In genomic region chr7:22647451-22648257, GRCh38 we compare ENCODE assay signal across 3 cellular contexts.
TF ChIP-seq lines count a peak whose summit lies in the region.

No MANE protein-coding gene starts in this region.

TF ChIP-seq in IMR-90, 13 proteins besides CTCF, POLR2A, EP300 and RAD21:
- TF ChIP-seq CHD1 (IDR thresholded peaks at IDR 0.05; ENCODE audit: low read depth, low read length) (peak; percentile 66; the same call in 1 of the 2 replicates), SMC3 (IDR thresholded peaks at IDR 0.05; ENCODE audit: low read depth, low read length) (no peak; the same call in 1 of the 2 replicates), MAFK (IDR thresholded peaks at IDR 0.05; ENCODE audit: low read depth, low read length) (no peak; the same call in 1 of the 2 replicates), RFX5 (IDR thresholded peaks at IDR 0.05; ENCODE audit: low read depth, low read length) (no peak), BHLHE40 (IDR thresholded peaks at IDR 0.05; ENCODE audit: low read depth, low read length) (peak; percentile 70; the same call in 1 of the 2 replicates), FOS (IDR thresholded peaks at IDR 0.05; ENCODE audit: low read depth, low read length) (peak; percentile 95), RCOR1 (IDR thresholded peaks at IDR 0.05; ENCODE audit: insufficient replicate concordance, low read length) (no peak), MXI1 (IDR thresholded peaks at IDR 0.05; ENCODE audit: borderline replicate concordance, low read depth, low read length) (no peak), NFE2L2 (IDR thresholded peaks at IDR 0.05; ENCODE audit: low read depth, low read length) (peak; percentile 63), USF2 (IDR thresholded peaks at IDR 0.05; ENCODE audit: low read depth, low read length) (no peak), MAZ (IDR thresholded peaks at IDR 0.05; ENCODE audit: borderline replicate concordance, low read depth, low read length) (peak; percentile 42; the same call in 1 of the 2 replicates), ELK1 (IDR thresholded peaks at IDR 0.05; ENCODE audit: borderline replicate concordance, low read depth, low read length) (no peak), CEBPB (IDR thresholded peaks at IDR 0.05; ENCODE audit: low read depth, low read length) (peak; percentile 73)

TF ChIP-seq in K562, 482 proteins besides CTCF, POLR2A, EP300 and RAD21 (continues in another document):
- TF ChIP-seq ERF (CRISPR knock-in tag; IDR thresholded peaks at IDR 0.05): no peak
- no peak for TF ChIP-seq PHF21A (IDR thresholded peaks at IDR 0.05; ENCODE audit: borderline replicate concordance, low read depth)
- no peak for TF ChIP-seq PBX2 (CRISPR knock-in tag; IDR thresholded peaks at IDR 0.05; ENCODE audit: low read depth)
- TF ChIP-seq PBX2 (tag; conservative IDR thresholded peaks at IDR 0.05; ENCODE audit: low read depth): no peak
- no peak; the same call in 1 of the 2 replicates for TF ChIP-seq ADNP (tag; IDR thresholded peaks at IDR 0.05)
- TF ChIP-seq STAT5A (IDR thresholded peaks at IDR 0.05; ENCODE audit: borderline replicate concordance, low read length): no peak
- no peak; the same call in 1 of the 2 replicates for TF ChIP-seq GATA2 (CRISPR knock-in tag; IDR thresholded peaks at IDR 0.05)
- no peak for TF ChIP-seq ZFP1 (CRISPR knock-in tag; IDR thresholded peaks at IDR 0.05)
- TF ChIP-seq HNRNPLL (IDR thresholded peaks at IDR 0.05; ENCODE audit: low read depth, low read length, poor library complexity, severe bottlenecking): no peak
- no peak for TF ChIP-seq POLR2G (IDR thresholded peaks at IDR 0.05; ENCODE audit: low read depth, low read length)
- peak; percentile 97 to 98 for TF ChIP-seq TRIM24 (IDR thresholded peaks at IDR 0.05)
- no peak for TF ChIP-seq EZH2 (IDR thresholded peaks at IDR 0.05; ENCODE audit: borderline replicate concordance, low read depth, low read length)
- TF ChIP-seq IFI16 (CRISPR knock-in tag; IDR thresholded peaks at IDR 0.05): no peak
- TF ChIP-seq ZNF583 (CRISPR knock-in tag; IDR thresholded peaks at IDR 0.05): no peak
- TF ChIP-seq CBFB (CRISPR knock-in tag; IDR thresholded peaks at IDR 0.05): no peak
- peak; percentile 33; the same call in 1 of the 2 replicates for TF ChIP-seq MTA1 (IDR thresholded peaks at IDR 0.05; ENCODE audit: borderline replicate concordance)
- TF ChIP-seq MNT (conservative IDR thresholded peaks at IDR 0.05): no peak
- TF ChIP-seq PHTF2 (CRISPR knock-in tag; IDR thresholded peaks at IDR 0.05): no peak
- peak; percentile 61 for TF ChIP-seq HMGN3 (IDR thresholded peaks at IDR 0.05; ENCODE audit: borderline replicate concordance, extremely low read depth, insufficient read length, low read depth, low read length)
- TF ChIP-seq CBX3 (IDR thresholded peaks at IDR 0.05; ENCODE audit: borderline replicate concordance in 1 of 2, low read length in 2 of 2): peak in 1 of 2 experiments; percentile 88; a peak in 1 of 3 replicates
- no peak for TF ChIP-seq RBBP5 (IDR thresholded peaks at IDR 0.05; ENCODE audit: borderline replicate concordance, insufficient read depth, low read length, poor library complexity, severe bottlenecking)
- TF ChIP-seq CREM (IDR thresholded peaks at IDR 0.05; ENCODE audit: low read depth): no peak; the same call in 1 of the 2 replicates
- TF ChIP-seq HMG20A (CRISPR knock-in tag; conservative IDR thresholded peaks at IDR 0.05): no peak
- no peak for TF ChIP-seq SPI1 (IDR thresholded peaks at IDR 0.05; ENCODE audit: borderline replicate concordance, low read depth, low read length)
- TF ChIP-seq TBP (optimal IDR thresholded peaks at IDR 0.05; ENCODE audit: low read depth, low read length): no peak
- TF ChIP-seq IRF9 (tag; IDR thresholded peaks at IDR 0.05): no peak
- TF ChIP-seq CREBBP (IDR thresholded peaks at IDR 0.05; ENCODE audit: low read depth, low read length): no peak
- no peak for TF ChIP-seq RBM34 (IDR thresholded peaks at IDR 0.05; ENCODE audit: borderline replicate concordance, insufficient read depth, low read length)

TF ChIP-seq in GM23338, 12 proteins besides CTCF, POLR2A, EP300 and RAD21:
- no peak for TF ChIP-seq ZNF114 (CRISPR knock-in tag; IDR thresholded peaks at IDR 0.05)
- TF ChIP-seq STAT1 (IDR thresholded peaks at IDR 0.05; ENCODE audit: unreplicated experiment): no peak
- TF ChIP-seq EZH2phosphoT487 (IDR thresholded peaks at IDR 0.05; ENCODE audit: unreplicated experiment): no peak
- TF ChIP-seq JUNB (IDR thresholded peaks at IDR 0.05; ENCODE audit: unreplicated experiment): no peak
- TF ChIP-seq NANOG (IDR thresholded peaks at IDR 0.05; ENCODE audit: borderline replicate concordance): no peak
